Comparison of ENCODE assay signal across 1 cellular context in genomic region chr17:29929006-29929543, GRCh38.
A peak's percentile ranks its signal among the peaks of the same experiment; 100 is the strongest.
TF ChIP-seq lines count a peak whose summit lies in the region.

No MANE protein-coding gene starts in this region.

TF ChIP-seq in GM12878, 131 proteins besides CTCF, POLR2A, EP300 and RAD21 (continued from another document):
- TF ChIP-seq CBX3 (IDR thresholded peaks at IDR 0.05; ENCODE audit: borderline replicate concordance, low read depth) (no peak), EZH2 (IDR thresholded peaks at IDR 0.05; ENCODE audit: borderline replicate concordance, control insufficient read depth, low read depth, low read length) (no peak), TBL1XR1 (IDR thresholded peaks at IDR 0.05; ENCODE audit: low read depth, low read length) (no peak), SIX5 (IDR thresholded peaks at IDR 0.05; ENCODE audit: low read depth, low read length, severe bottlenecking) (no peak), ZBED1 (IDR thresholded peaks at IDR 0.05; ENCODE audit: borderline replicate concordance) (0 out of 2 replicates have a peak, but pooled peaks have one; percentile 43), MXI1 (IDR thresholded peaks at IDR 0.05; ENCODE audit: low read depth, low read length) (no peak)
